In the genomic region with DNA sequence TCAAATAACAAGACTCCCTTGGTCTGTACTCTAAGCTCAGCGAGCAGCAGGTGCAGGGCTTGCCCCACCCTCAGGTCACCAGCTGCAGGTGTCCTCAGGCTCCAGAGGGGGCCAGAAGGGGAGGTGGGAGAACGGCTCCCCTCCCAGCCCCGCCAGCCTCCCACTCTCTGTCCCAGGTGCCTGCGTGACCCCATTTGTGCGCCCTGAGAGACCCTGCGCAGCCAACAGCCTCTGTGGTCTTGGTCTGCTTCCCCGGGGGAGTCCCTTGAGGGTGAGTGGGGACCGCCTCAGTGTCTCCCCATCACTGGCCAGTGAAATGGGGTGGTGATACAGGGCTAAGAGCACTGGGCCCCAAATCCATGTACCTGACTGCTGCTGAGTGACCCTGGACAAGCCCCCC, we compare ENCODE assay signal across 28 cellular contexts.
DNase-seq lines count a peak whose midpoint lies in the region; ATAC-seq and TF ChIP-seq lines count a peak whose summit lies in the region.
"Had no signal": no experiment of that assay in that cellular context is flagged by ENCODE, and none has a peak within 500 bp of the region (broad histone marks: within the 10 kb centered on the region; RNA-seq: fewer than 3 reads in every experiment).

No MANE protein-coding gene starts in this region.

- H3K36me3 ChIP-seq in esophagus squamous epithelium (peaks cover 0 to 59% (median 22%) of the 10 kb centered on the region in 3 donors), upper lobe of left lung (peaks cover 0 to 21% (median 0%) of the 10 kb centered on the region in 4 donors)

- peak; percentile 32 for DNase-seq in NCI-H345 (lab: John Stamatoyannopoulos, UW)
- DNase-seq in NCI-H345 treated with DMSO at 0.1 percent for 48 hours (lab: John Stamatoyannopoulos, UW; ENCODE audit: unreplicated experiment), result no peak
- DNase-seq in NCI-H146 (lab: John Stamatoyannopoulos, UW), result peak; percentile 32
- DNase-seq in esophagus squamous epithelium (lab: John Stamatoyannopoulos, UW), result no peak
- no peak for DNase-seq in upper lobe of left lung
- DNase-seq in NAMALWA (ENCODE audit: low spot score), result no peak
- DNase-seq in SW480 (ENCODE audit: low spot score), result no peak
- DNase-seq: activated CD4-positive, alpha-beta T cell treated with anti-CD3 and anti-CD28 coated beads, Interleukin-2, amount 50 U/mL, for 4 hours; activated CD8-positive, alpha-beta memory T cell treated with anti-CD3 and anti-CD28 coated beads, Interleukin-2, amount 10 ng/mL, durations not matched to agents 7 days and 5 days; activated gamma-delta T cell treated with Interleukin-2 at 50 U/mL for 16 hours; activated naive CD8-positive, alpha-beta T cell treated with anti-CD3 and anti-CD28 coated beads, Interleukin-2, amount 10 ng/mL, durations not matched to agents 7 days and 5 days; activated T-cell treated with anti-CD3 and anti-CD28 coated beads, Interleukin-2, amount 50 U/mL, for 4 hours; caudate nucleus; CD4-positive, alpha-beta T cell; KBM-7; kidney glomerular epithelial cell; naive thymus-derived CD4-positive, alpha-beta T cell; NCI-H2081 treated with DMSO at 0.1 percent for 48 hours; NCI-H510A treated with DMSO at 0.1 percent for 48 hours; nucleus accumbens; PC-9; SHP77; substantia nigra; trophoblast cell had no signal

- H3K4me3 ChIP-seq in esophagus squamous epithelium, result no peak overlapping the region
- H3K4me3 ChIP-seq in upper lobe of left lung, result no peak overlapping the region
- H3K4me3 ChIP-seq: A549, PC-9 had no signal

- H3K27ac ChIP-seq in esophagus squamous epithelium, result peak overlapping the region in 3 of 4 donors; percentile 48 to 61 (median 54)
- peak overlapping the region in 3 of 4 donors; percentile 46 to 67 (median 57) for H3K27ac ChIP-seq in upper lobe of left lung
- H3K27ac ChIP-seq: PC-9 had no signal

- intact Hi-C loops in esophagus squamous epithelium (cut with DNase I), result no loop called here

- TF ChIP-seq POLR2A in esophagus squamous epithelium (IDR thresholded peaks at IDR 0.05) (no peak), upper lobe of left lung (IDR thresholded peaks at IDR 0.05) (no peak)

- no peaks in the 10 kb centered on the region for H3K27me3 ChIP-seq in esophagus squamous epithelium
- H3K27me3 ChIP-seq in upper lobe of left lung, result no peaks in the 10 kb centered on the region

- TF ChIP-seq CTCF in esophagus squamous epithelium (IDR thresholded peaks at IDR 0.05), result no peak
- no peak for TF ChIP-seq CTCF in upper lobe of left lung (IDR thresholded peaks at IDR 0.05)

- no peak for ATAC-seq in upper lobe of left lung (ENCODE audit: low FRiP score in 2 of 2)
- ATAC-seq in HG03280 (IDR thresholded peaks at IDR 0.05; ENCODE audit: unreplicated experiment), result no peak
- ATAC-seq: A549; activated CD4-positive, CD25-positive, alpha-beta regulatory T cell treated with anti-CD3 and anti-CD28 coated beads, Interleukin-2, amount 50 U/mL, for 24 hours; activated CD8-positive, alpha-beta memory T cell treated with anti-CD3 and anti-CD28 coated beads, Interleukin-2, amount 10 ng/mL, durations not matched to agents 7 days and 5 days; activated T-cell treated with anti-CD3 and anti-CD28 coated beads, Interleukin-2, amount 50 U/mL, for 4 hours; naive thymus-derived CD4-positive, alpha-beta T cell; stimulated activated memory B cell treated with anti-CD40 and anti-IgM and Interleukin-4, amounts not matched to agents 10 μg/mL and 1 μg/mL and 100 μg/mL, for 72 hours had no signal

- WGBS in esophagus squamous epithelium, 2 donors, result no CpG with 5 or more reads among the region's 8 CpGs
- WGBS in upper lobe of left lung, 2 donors, result 80 to 86% methylated on average over 1 to 8 of the region's 8 CpGs

- H3K9me3 ChIP-seq in esophagus squamous epithelium (no peaks in the 10 kb centered on the region), upper lobe of left lung (no peaks in the 10 kb centered on the region)
- H3K9me3 ChIP-seq: A549 had no signal

- TF ChIP-seq EP300 in upper lobe of left lung (IDR thresholded peaks at IDR 0.05), result no peak

- H3K4me1 ChIP-seq in esophagus squamous epithelium (peaks cover 38 to 98% (median 61%) of the 10 kb centered on the region in 3 donors), upper lobe of left lung (peaks cover 64 to 95% (median 76%) of the 10 kb centered on the region in 4 donors)

Comparison
In these comparisons a context has a peak if more than half of its experiments do, and no peak if none do; other contexts are left out.
1. DNase-seq: peak in NCI-H345 (single experiment) and NCI-H146 (single experiment); none in NCI-H345 treated with DMSO at 0.1 percent for 48 hours (single experiment), esophagus squamous epithelium (single experiment), upper lobe of left lung (0 of 2), NAMALWA (single experiment) and SW480 (single experiment).